ENCODE assay signal across 8 cellular contexts in the genomic region with DNA sequence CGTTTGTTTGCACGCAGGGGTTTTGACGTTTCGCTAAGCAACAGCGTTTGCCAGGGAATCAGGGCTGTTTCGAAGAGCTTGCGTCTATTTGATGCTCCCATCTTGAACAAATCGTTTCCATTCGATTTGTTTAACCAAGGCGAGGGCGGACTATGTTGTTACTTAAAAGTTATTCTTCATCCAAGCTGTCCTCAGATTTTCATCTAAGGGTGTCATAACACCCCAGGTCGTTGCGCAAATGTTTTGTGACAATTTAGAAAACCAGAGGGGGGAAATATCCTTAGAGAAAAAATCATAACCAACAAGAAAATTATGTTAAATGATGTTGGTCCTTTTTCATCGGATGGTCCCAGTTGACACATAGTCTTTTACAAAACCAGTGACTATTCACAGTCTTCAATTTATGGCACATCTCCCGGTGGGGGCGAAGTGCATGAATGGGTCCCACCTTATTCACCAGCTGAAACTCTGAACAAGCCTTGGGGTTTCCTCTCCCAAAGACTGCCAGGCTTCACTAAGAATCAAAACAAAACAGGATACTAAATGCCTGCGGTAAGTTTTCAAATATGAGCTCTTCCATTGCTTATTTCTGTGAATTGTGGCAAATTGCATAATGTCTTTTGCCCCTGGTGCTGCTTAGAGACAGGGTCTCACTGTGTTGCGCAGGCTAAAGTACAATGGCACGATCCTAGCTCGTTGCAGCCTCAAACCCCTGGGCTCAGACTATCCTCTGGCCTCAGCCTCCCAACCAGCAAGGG.
DNase-seq lines count a peak whose midpoint lies in the region; ATAC-seq and TF ChIP-seq lines count a peak whose summit lies in the region.

No MANE protein-coding gene starts in this region.

- no peak for ATAC-seq in activated T-helper 17 cell treated with anti-CD3 and anti-CD28 coated beads, Interleukin-2, amount 50 U/mL, for 72 hours (replicated peaks)
- ATAC-seq in stimulated activated naive B cell treated with anti-CD40 and anti-IgM and Interleukin-4, amounts not matched to agents 10 μg/mL and 1 μg/mL and 100 μg/mL, for 72 hours (replicated peaks), result no peak
- no peak for ATAC-seq in HG03045 (IDR thresholded peaks at IDR 0.05; ENCODE audit: unreplicated experiment)
- no peak for ATAC-seq in GM18505 (IDR thresholded peaks at IDR 0.05; ENCODE audit: unreplicated experiment)

- TF ChIP-seq POLR2A in GM18505 (IDR thresholded peaks at IDR 0.05; ENCODE audit: borderline replicate concordance, extremely low read depth, insufficient read depth, insufficient read length), result no peak

- peaks cover 12% of the 10 kb centered on the region for H3K4me1 Mint-ChIP-seq in activated T-helper 17 cell treated with anti-CD3 and anti-CD28 coated beads, Interleukin-2, amount 50 U/mL, for 72 hours
- H3K4me1 Mint-ChIP-seq in stimulated activated naive B cell treated with anti-CD40 and anti-IgM and Interleukin-4, amounts not matched to agents 10 μg/mL and 1 μg/mL and 100 μg/mL, for 72 hours, result peaks cover 10 to 33% of the 10 kb centered on the region in 2 donors

- no peaks in the 10 kb centered on the region for H3K27me3 Mint-ChIP-seq in activated T-helper 17 cell treated with anti-CD3 and anti-CD28 coated beads, Interleukin-2, amount 50 U/mL, for 72 hours
- H3K27me3 Mint-ChIP-seq in stimulated activated naive B cell treated with anti-CD40 and anti-IgM and Interleukin-4, amounts not matched to agents 10 μg/mL and 1 μg/mL and 100 μg/mL, for 72 hours, result no peaks in the 10 kb centered on the region

- H3K36me3 ChIP-seq in iPS-15b (ENCODE audit: control insufficient read depth, insufficient read depth, low read length), result no peaks in the 10 kb centered on the region

- peak overlapping the region; percentile 77 for H3K4me3 ChIP-seq in iPS-15b (ENCODE audit: low read depth, low read length)

- peaks cover 18% of the 10 kb centered on the region for H3K4me1 ChIP-seq in iPS-15b (ENCODE audit: control insufficient read depth, insufficient read depth, low read length)

- peak overlapping the region; percentile 80 for H3K4me3 Mint-ChIP-seq in activated T-helper 17 cell treated with anti-CD3 and anti-CD28 coated beads, Interleukin-2, amount 50 U/mL, for 72 hours
- peak overlapping the region; percentile 92 to 99 for H3K4me3 Mint-ChIP-seq in stimulated activated naive B cell treated with anti-CD40 and anti-IgM and Interleukin-4, amounts not matched to agents 10 μg/mL and 1 μg/mL and 100 μg/mL, for 72 hours

- no peaks in the 10 kb centered on the region for H3K9me3 Mint-ChIP-seq in activated T-helper 17 cell treated with anti-CD3 and anti-CD28 coated beads, Interleukin-2, amount 50 U/mL, for 72 hours
- H3K9me3 Mint-ChIP-seq in stimulated activated naive B cell treated with anti-CD40 and anti-IgM and Interleukin-4, amounts not matched to agents 10 μg/mL and 1 μg/mL and 100 μg/mL, for 72 hours, result no peaks in the 10 kb centered on the region

- H3K9ac ChIP-seq in iPS-15b (ENCODE audit: low read depth, low read length), result peak overlapping the region; percentile 77

- H3K27me3 ChIP-seq in iPS-15b (ENCODE audit: control insufficient read depth, insufficient read depth, low read length), result no peaks in the 10 kb centered on the region

- H3K27ac Mint-ChIP-seq in activated T-helper 17 cell treated with anti-CD3 and anti-CD28 coated beads, Interleukin-2, amount 50 U/mL, for 72 hours, result peak overlapping the region; percentile 76
- H3K27ac Mint-ChIP-seq in stimulated activated naive B cell treated with anti-CD40 and anti-IgM and Interleukin-4, amounts not matched to agents 10 μg/mL and 1 μg/mL and 100 μg/mL, for 72 hours, result peak overlapping the region; percentile 96

- no peaks in the 10 kb centered on the region for H3K36me3 Mint-ChIP-seq in activated T-helper 17 cell treated with anti-CD3 and anti-CD28 coated beads, Interleukin-2, amount 50 U/mL, for 72 hours (ENCODE audit: low read depth)
- H3K36me3 Mint-ChIP-seq in stimulated activated naive B cell treated with anti-CD40 and anti-IgM and Interleukin-4, amounts not matched to agents 10 μg/mL and 1 μg/mL and 100 μg/mL, for 72 hours, result no peaks in the 10 kb centered on the region

- H3K9me3 ChIP-seq in iPS-15b (ENCODE audit: control insufficient read depth, insufficient read depth, low read length), result no peaks in the 10 kb centered on the region

- peak; percentile 80 for DNase-seq in NCI-H748 (lab: John Stamatoyannopoulos, UW; ENCODE audit: unreplicated experiment)
- DNase-seq in NCI-H748 treated with DMSO at 0.1 percent for 48 hours (lab: John Stamatoyannopoulos, UW), result no peak
- DNase-seq in stimulated activated naive B cell treated with anti-CD40 and anti-IgM and Interleukin-4, amounts not matched to agents 10 μg/mL and 1 μg/mL and 100 μg/mL, for 72 hours, result no peak
- no peak for DNase-seq in NCI-H2171 (lab: John Stamatoyannopoulos, UW)
